Comparison of ENCODE assay signal across 17 cellular contexts in the genomic region with DNA sequence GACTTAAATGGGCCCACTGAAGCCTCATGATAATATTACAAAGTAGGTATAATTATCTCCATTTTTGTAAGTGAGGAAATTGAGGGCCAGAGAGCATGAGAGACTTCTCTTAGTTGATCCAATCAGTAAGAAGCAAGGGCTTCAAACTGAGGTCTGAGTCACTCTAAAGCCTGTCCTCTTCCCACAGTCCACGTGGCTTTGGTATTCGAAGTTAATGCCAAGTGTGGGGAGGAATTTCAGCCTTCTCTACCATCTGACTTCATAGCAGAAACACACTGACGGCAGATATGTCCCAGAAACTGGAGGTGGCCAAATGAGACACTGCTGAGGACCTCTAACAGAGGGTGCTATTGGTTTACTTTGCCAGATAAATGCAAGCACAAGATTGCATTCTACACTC.
DNase-seq lines count a peak whose midpoint lies in the region; ATAC-seq and TF ChIP-seq lines count a peak whose summit lies in the region.
"Had no signal": no experiment of that assay in that cellular context is flagged by ENCODE, and none has a peak within 500 bp of the region (broad histone marks: within the 10 kb centered on the region; RNA-seq: fewer than 3 reads in every experiment).

No MANE protein-coding gene starts in this region.

- H3K36me3 ChIP-seq in BJ (ENCODE audit: control insufficient read depth, insufficient read depth, low read length) (no peaks in the 10 kb centered on the region), mesendoderm (ENCODE audit: control insufficient read depth, insufficient read depth, low read length) (no peaks in the 10 kb centered on the region)
- H3K36me3 ChIP-seq in CD4-positive, alpha-beta memory T cell (ENCODE audit: insufficient read depth, low read length) = no peaks in the 10 kb centered on the region
- H3K36me3 ChIP-seq: left lung, thyroid gland had no signal

- no peaks in the 10 kb centered on the region for H3K36me3 Mint-ChIP-seq in activated naive CD4-positive, alpha-beta T cell treated with anti-CD3 and anti-CD28 coated beads for 36 hours (ENCODE audit: low read depth)
- no peaks in the 10 kb centered on the region for H3K36me3 Mint-ChIP-seq in CD4-positive, alpha-beta memory T cell
- H3K36me3 Mint-ChIP-seq: activated CD8-positive, alpha-beta memory T cell treated with anti-CD3 and anti-CD28 coated beads, Interleukin-2, amount 10 ng/mL, durations not matched to agents 7 days and 5 days; activated naive CD4-positive, alpha-beta T cell treated with anti-CD3 and anti-CD28 coated beads, Interleukin-2, amount 10 ng/mL, durations not matched to agents 7 days and 5 days had no signal

- peaks cover 10% of the 10 kb centered on the region for H3K4me1 ChIP-seq in mesendoderm (ENCODE audit: control insufficient read depth, low read depth, low read length)
- H3K4me1 ChIP-seq in CD4-positive, alpha-beta memory T cell (ENCODE audit: insufficient read depth, low read length) = no peaks in the 10 kb centered on the region
- H3K4me1 ChIP-seq: left lung, thyroid gland had no signal

- no peak overlapping the region for H3K27ac Mint-ChIP-seq in activated naive CD4-positive, alpha-beta T cell treated with anti-CD3 and anti-CD28 coated beads for 36 hours
- H3K27ac Mint-ChIP-seq in CD4-positive, alpha-beta memory T cell = no peak overlapping the region
- H3K27ac Mint-ChIP-seq: activated CD8-positive, alpha-beta memory T cell treated with anti-CD3 and anti-CD28 coated beads, Interleukin-2, amount 10 ng/mL, durations not matched to agents 7 days and 5 days; activated naive CD4-positive, alpha-beta T cell treated with anti-CD3 and anti-CD28 coated beads, Interleukin-2, amount 10 ng/mL, durations not matched to agents 7 days and 5 days had no signal

- no peaks in the 10 kb centered on the region for H3K4me1 Mint-ChIP-seq in activated naive CD4-positive, alpha-beta T cell treated with anti-CD3 and anti-CD28 coated beads for 36 hours (ENCODE audit: low read depth)
- no peaks in the 10 kb centered on the region for H3K4me1 Mint-ChIP-seq in CD4-positive, alpha-beta memory T cell
- H3K4me1 Mint-ChIP-seq: activated CD8-positive, alpha-beta memory T cell treated with anti-CD3 and anti-CD28 coated beads, Interleukin-2, amount 10 ng/mL, durations not matched to agents 7 days and 5 days; activated naive CD4-positive, alpha-beta T cell treated with anti-CD3 and anti-CD28 coated beads, Interleukin-2, amount 10 ng/mL, durations not matched to agents 7 days and 5 days had no signal

- no peak overlapping the region for H3K9ac ChIP-seq in mesendoderm (ENCODE audit: low read length)

- no peaks in the 10 kb centered on the region for H3K27me3 ChIP-seq in BJ (ENCODE audit: control insufficient read depth, insufficient read depth, low read length)
- no peaks in the 10 kb centered on the region for H3K27me3 ChIP-seq in mesendoderm (ENCODE audit: insufficient read depth, low read length, poor library complexity)
- H3K27me3 ChIP-seq in CD4-positive, alpha-beta memory T cell (ENCODE audit: insufficient read depth, low read length) = no peaks in the 10 kb centered on the region
- H3K27me3 ChIP-seq: left lung, thyroid gland had no signal

- TF ChIP-seq POLR2A in lower leg skin (IDR thresholded peaks at IDR 0.05) = no peak

- H3K27me3 Mint-ChIP-seq in activated naive CD4-positive, alpha-beta T cell treated with anti-CD3 and anti-CD28 coated beads for 36 hours (ENCODE audit: low read depth) = peaks cover 6% of the 10 kb centered on the region
- H3K27me3 Mint-ChIP-seq in CD4-positive, alpha-beta memory T cell = peaks cover 0 to 3% of the 10 kb centered on the region in 2 donors

- H3K4me2 ChIP-seq in mesendoderm (ENCODE audit: low read length) = no peak overlapping the region

- H4K5ac ChIP-seq in mesendoderm (ENCODE audit: low read length) = no peak overlapping the region

- no peak overlapping the region for H3K56ac ChIP-seq in mesendoderm (ENCODE audit: low read length)

- H2BK5ac ChIP-seq in mesendoderm (ENCODE audit: low read length) = no peak overlapping the region

- no peak overlapping the region for H4K8ac ChIP-seq in mesendoderm (ENCODE audit: low read depth, low read length)

- intact Hi-C loops in activated naive CD4-positive, alpha-beta T cell treated with anti-CD3 and anti-CD28 coated beads for 36 hours (cut with micrococcal nuclease) = no loop called here
- intact Hi-C loops in CD4-positive, alpha-beta memory T cell (cut with micrococcal nuclease) = no loop called here
- intact Hi-C loops in lower leg skin (cut with DNase I; ENCODE audit: low total_unique reads) = no loop called here

- no peak overlapping the region for H3K23ac ChIP-seq in mesendoderm (ENCODE audit: low read length)

- H3K79me1 ChIP-seq in mesendoderm (ENCODE audit: low read length) = no peaks in the 10 kb centered on the region

- no CpG with 5 or more reads among the region's 3 CpGs for WGBS in mesendoderm (ENCODE audit: extremely low coverage, insufficient coverage, low lambda C conversion rate)
- 44 to 50% methylated on average over 3 of the region's 3 CpGs for WGBS in lower leg skin, 2 donors

- ATAC-seq in GM19324 (IDR thresholded peaks at IDR 0.05; ENCODE audit: low FRiP score, unreplicated experiment) = no peak
- ATAC-seq: activated CD8-positive, alpha-beta memory T cell treated with anti-CD3 and anti-CD28 coated beads, Interleukin-2, amount 10 ng/mL, durations not matched to agents 7 days and 5 days; left lung had no signal

- TF ChIP-seq RAD21 in Ishikawa (IDR thresholded peaks at IDR 0.05; ENCODE audit: low read depth) = no peak

- no peak overlapping the region for H3K27ac ChIP-seq in mesendoderm (ENCODE audit: low read depth, low read length)
- H3K27ac ChIP-seq in CD4-positive, alpha-beta memory T cell (ENCODE audit: low read depth, low read length) = no peak overlapping the region
- H3K27ac ChIP-seq: left lung, thyroid gland had no signal

- no peak overlapping the region for H3K4ac ChIP-seq in mesendoderm (ENCODE audit: low read depth, low read length)

- no peaks in the 10 kb centered on the region for H3K9me3 Mint-ChIP-seq in activated naive CD4-positive, alpha-beta T cell treated with anti-CD3 and anti-CD28 coated beads for 36 hours
- peaks cover 0 to 2% (median 0%) of the 10 kb centered on the region in 8 donors for H3K9me3 Mint-ChIP-seq in CD4-positive, alpha-beta memory T cell
- H3K9me3 Mint-ChIP-seq: activated naive CD4-positive, alpha-beta T cell treated with anti-CD3 and anti-CD28 coated beads, Interleukin-2, amount 10 ng/mL, durations not matched to agents 7 days and 5 days had no signal

- TF ChIP-seq CTCF in BJ (IDR thresholded peaks at IDR 0.05; ENCODE audit: insufficient read depth, low read depth, low read length) (no peak), lower leg skin (IDR thresholded peaks at IDR 0.05) (no peak)

- H2AK5ac ChIP-seq in mesendoderm (ENCODE audit: low read length) = no peak overlapping the region

- H3K4me3 ChIP-seq in BJ (ENCODE audit: low read depth, low read length) = no peak overlapping the region
- no peak overlapping the region for H3K4me3 ChIP-seq in mesendoderm (ENCODE audit: low read length)
- H3K4me3 ChIP-seq in CD4-positive, alpha-beta memory T cell (ENCODE audit: low read length in 2 of 2) = no peak overlapping the region
- no peak overlapping the region for H3K4me3 ChIP-seq in lower leg skin (ENCODE audit: low read depth, poor library complexity, severe bottlenecking)
- H3K4me3 ChIP-seq: left lung, thyroid gland had no signal

- H3K9me3 ChIP-seq in CD4-positive, alpha-beta memory T cell (ENCODE audit: control insufficient read depth in 1 of 2, low read length in 2 of 2) = no peaks in the 10 kb centered on the region
- H3K9me3 ChIP-seq: left lung, thyroid gland had no signal

- POLR2A ChIA-PET in BJ (lab: Charles Lee) = interaction anchor here (0.5 kb wide), 1 partner anchor 39 kb away, joined by 3 read pairs; no protein-coding TSS in a partner anchor
- POLR2A ChIA-PET in CD4-positive, alpha-beta memory T cell (lab: Charles Lee; ENCODE audit: partially characterized antibody) = no interaction called here

- H3K79me2 ChIP-seq in mesendoderm (ENCODE audit: control insufficient read depth, insufficient read depth, low read length) = no peaks in the 10 kb centered on the region

- CTCF ChIA-PET in BJ (lab: Yijun Ruan, JAX) = no interaction called here
- CTCF ChIA-PET in activated naive CD4-positive, alpha-beta T cell treated with anti-CD3 and anti-CD28 coated beads for 36 hours (lab: Charles Lee) = no interaction called here
- CTCF ChIA-PET in CD4-positive, alpha-beta memory T cell (lab: Charles Lee; ENCODE audit: partially characterized antibody) = no interaction called here

- H2BK120ac ChIP-seq in mesendoderm (ENCODE audit: low read depth, low read length) = no peak overlapping the region

- no peak overlapping the region for H2BK15ac ChIP-seq in mesendoderm (replicated peaks; ENCODE audit: low read depth)

- H3K18ac ChIP-seq in mesendoderm (ENCODE audit: low read length) = no peak overlapping the region

- no peak overlapping the region for H3K4me3 Mint-ChIP-seq in activated naive CD4-positive, alpha-beta T cell treated with anti-CD3 and anti-CD28 coated beads for 36 hours
- H3K4me3 Mint-ChIP-seq in CD4-positive, alpha-beta memory T cell = no peak overlapping the region
- H3K4me3 Mint-ChIP-seq: activated CD8-positive, alpha-beta memory T cell treated with anti-CD3 and anti-CD28 coated beads, Interleukin-2, amount 10 ng/mL, durations not matched to agents 7 days and 5 days; activated naive CD4-positive, alpha-beta T cell treated with anti-CD3 and anti-CD28 coated beads, Interleukin-2, amount 10 ng/mL, durations not matched to agents 7 days and 5 days had no signal

- DNase-seq in BJ (ENCODE audit: low read depth) (peak; percentile 74), dedifferentiated amniotic fluid mesenchymal stem cell (ENCODE audit: extremely low spot score) (peak; percentile 87), mesendoderm (peak; percentile 39), lower leg skin (ENCODE audit: low spot score in 2 of 2) (no peak)
- no peak for DNase-seq in activated naive CD4-positive, alpha-beta T cell treated with anti-CD3 and anti-CD28 coated beads for 36 hours
- DNase-seq in CD4-positive, alpha-beta memory T cell = no peak
- DNase-seq: activated CD8-positive, alpha-beta memory T cell treated with anti-CD3 and anti-CD28 coated beads, Interleukin-2, amount 10 ng/mL, durations not matched to agents 7 days and 5 days; activated naive CD4-positive, alpha-beta T cell treated with anti-CD3 and anti-CD28 coated beads, Interleukin-2, amount 10 ng/mL, durations not matched to agents 7 days and 5 days; COR-L47; dermis blood vessel endothelial cell; KBM-7; left lung; NCI-H2029 treated with DMSO at 0.1 percent for 48 hours; stimulated activated CD4-positive, alpha-beta T cell treated with anti-CD3 and anti-CD28 coated beads, Interleukin-12 subunit alpha, Interleukin-12 subunit beta, amount 100 ng/mL, for 4 hours; thyroid gland had no signal

- TF ChIP-seq EP300 in Ishikawa (IDR thresholded peaks at IDR 0.05; ENCODE audit: borderline replicate concordance) = no peak

TF ChIP-seq in Ishikawa, 13 proteins besides CTCF, POLR2A, EP300 and RAD21 (continues in another document):
- TF ChIP-seq, protein P1, sequence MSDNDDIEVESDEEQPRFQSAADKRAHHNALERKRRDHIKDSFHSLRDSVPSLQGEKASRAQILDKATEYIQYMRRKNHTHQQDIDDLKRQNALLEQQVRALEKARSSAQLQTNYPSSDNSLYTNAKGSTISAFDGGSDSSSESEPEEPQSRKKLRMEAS (IDR thresholded peaks at IDR 0.05) = peak; percentile 40; the same call in 1 of the 2 replicates

Comparison
In these comparisons a context has a peak if more than half of its experiments do, and no peak if none do; other contexts are left out.
1. DNase-seq: peak in BJ (single experiment), dedifferentiated amniotic fluid mesenchymal stem cell (single experiment) and mesendoderm (single experiment); none in activated naive CD4-positive, alpha-beta T cell treated with anti-CD3 and anti-CD28 coated beads for 36 hours (single experiment), CD4-positive, alpha-beta memory T cell (0 of 5) and lower leg skin (0 of 2).